Comparison of ENCODE assay signal across 27 cellular contexts in genomic region chr3:127289646-127290575, GRCh38. TPM values are rescaled to one million over a fixed set of nuclear protein-coding genes. Genes with fewer than 3 reads are reported as not detected.
A peak's percentile ranks its signal among the peaks of the same experiment; 100 is the strongest.
DNase-seq lines count a peak whose midpoint lies in the region; ATAC-seq and TF ChIP-seq lines count a peak whose summit lies in the region.
"Had no signal": no experiment of that assay in that cellular context is flagged by ENCODE, and none has a peak within 500 bp of the region (broad histone marks: within the 10 kb centered on the region; RNA-seq: fewer than 3 reads in every experiment).

No MANE protein-coding gene starts in this region.

- ATAC-seq in RWPE2 (ENCODE audit: low read depth) (peak; percentile 58; the same call in 2 of the 3 replicates), Right ventricle myocardium inferior (no peak)
- no peak for ATAC-seq in effector memory CD8-positive, alpha-beta T cell (replicated peaks)
- ATAC-seq: left lobe of liver, psoas muscle, T-helper 17 cell had no signal

- TF ChIP-seq CTCF in HFF-Myc (IDR thresholded peaks at IDR 0.05; ENCODE audit: low read depth, low read length, missing control alignments) (no peak), RWPE2 (IDR thresholded peaks at IDR 0.05; ENCODE audit: poor library complexity, severe bottlenecking) (no peak)

- no peaks in the 10 kb centered on the region for H3K27me3 ChIP-seq in RWPE2 (ENCODE audit: insufficient read depth, poor library complexity, severe bottlenecking)
- H3K27me3 ChIP-seq: BE2C, brain microvascular endothelial cell had no signal

- H3K27me3 Mint-ChIP-seq in effector memory CD8-positive, alpha-beta T cell: peaks cover 9 to 17% of the 10 kb centered on the region in 2 donors
- H3K27me3 Mint-ChIP-seq: T-helper 17 cell had no signal

- peaks cover 6% of the 10 kb centered on the region for H3K4me1 ChIP-seq in RWPE2 (ENCODE audit: insufficient read depth, poor library complexity, severe bottlenecking)
- H3K4me1 ChIP-seq: BE2C, psoas muscle had no signal

- H3K36me3 ChIP-seq in RWPE2 (ENCODE audit: low read depth): no peaks in the 10 kb centered on the region
- H3K36me3 ChIP-seq: BE2C, brain microvascular endothelial cell had no signal

- peak; percentile 18 for DNase-seq in DMS 273 (lab: John Stamatoyannopoulos, UW; ENCODE audit: unreplicated experiment)
- no peak for DNase-seq in DMS 273 treated with DMSO at 0.1 percent for 48 hours (lab: John Stamatoyannopoulos, UW)
- DNase-seq in HFF-Myc (ENCODE audit: extremely low read depth, low read depth): peak; percentile 70
- no peak for DNase-seq in RWPE2 (ENCODE audit: low spot score)
- DNase-seq in iris pigment epithelial cell (ENCODE audit: low read depth): peak; percentile 17
- DNase-seq in effector memory CD8-positive, alpha-beta T cell: no peak
- DNase-seq in iPS-NIHi7 (ENCODE audit: extremely low spot score): no peak
- no peak for DNase-seq in Right ventricle myocardium inferior (ENCODE audit: missing footprints)
- DNase-seq: BE2C; brain microvascular endothelial cell; COR-L47; foreskin melanocyte; NCI-H2227 treated with DMSO at 0.1 percent for 48 hours; NK-92 treated with Interleukin-12 subunit alpha and Interleukin-12 subunit beta, amount 100 ng/mL, for 24 hours; psoas muscle; SHP77 treated with DMSO at 0.1 percent for 48 hours; stimulated activated CD4-positive, alpha-beta T cell treated with anti-CD3 and anti-CD28 coated beads, Interleukin-4, amount 100 ng/mL, for 4 hours; T-helper 17 cell had no signal

- H3K9me3 Mint-ChIP-seq in effector memory CD8-positive, alpha-beta T cell: peaks cover 9 to 12% of the 10 kb centered on the region in 2 donors

- H3K4me3 ChIP-seq in HFF-Myc (replicated peaks; ENCODE audit: low read depth, low read length): no peak overlapping the region
- H3K4me3 ChIP-seq in RWPE2 (ENCODE audit: severe bottlenecking): no peak overlapping the region
- H3K4me3 ChIP-seq: coronary artery, psoas muscle, smooth muscle cell had no signal

- H3K27ac ChIP-seq in RWPE2 (ENCODE audit: poor library complexity, severe bottlenecking): no peak overlapping the region
- H3K27ac ChIP-seq: 22Rv1, brain microvascular endothelial cell, coronary artery, psoas muscle had no signal

- no peaks in the 10 kb centered on the region for H3K9me3 ChIP-seq in RWPE2 (ENCODE audit: severe bottlenecking)
- H3K9me3 ChIP-seq: BE2C, psoas muscle had no signal

- H3K4me3 Mint-ChIP-seq in effector memory CD8-positive, alpha-beta T cell: no peak overlapping the region
- H3K4me3 Mint-ChIP-seq: neural crest cell, T-helper 17 cell had no signal

- H3K4me1 Mint-ChIP-seq in effector memory CD8-positive, alpha-beta T cell (ENCODE audit: low read depth in 2 of 2): no peaks in the 10 kb centered on the region
- H3K4me1 Mint-ChIP-seq: neural crest cell, T-helper 17 cell had no signal

- H3K27ac Mint-ChIP-seq in effector memory CD8-positive, alpha-beta T cell: no peak overlapping the region
- H3K27ac Mint-ChIP-seq: T-helper 17 cell had no signal

- intact Hi-C loops in Right ventricle myocardium inferior (cut with DNase I): no loop called here

- H3K36me3 Mint-ChIP-seq in effector memory CD8-positive, alpha-beta T cell (ENCODE audit: insufficient read depth): no peaks in the 10 kb centered on the region

RNA-seq across cellular contexts. Expression of gene PRR20G, which starts 2.1 kb away (rescaled TPM):
- total RNA-seq in Right ventricle myocardium inferior: not detected
- total RNA-seq: activated CD8-positive, alpha-beta memory T cell treated with anti-CD3 and anti-CD28 coated beads for 36 hours; left lobe of liver; mononuclear cell; neural crest cell; psoas muscle; smooth muscle cell; subcutaneous adipose tissue; T-helper 17 cell; ureter had no signal

Comparison
In these comparisons a context has a peak if more than half of its experiments do, and no peak if none do; other contexts are left out.
1. DNase-seq: peak in DMS 273 (single experiment), HFF-Myc (single experiment) and iris pigment epithelial cell (single experiment); none in DMS 273 treated with DMSO at 0.1 percent for 48 hours (single experiment), RWPE2 (single experiment), effector memory CD8-positive, alpha-beta T cell (0 of 3), iPS-NIHi7 (single experiment) and Right ventricle myocardium inferior (single experiment).